In genomic region chr5:122156724-122157325, GRCh38 we compare ENCODE assay signal across 7 cellular contexts. TPM values are rescaled to one million over a fixed set of nuclear protein-coding genes. Genes with fewer than 3 reads are reported as not detected.
DNase-seq lines count a peak whose midpoint lies in the region; ATAC-seq and TF ChIP-seq lines count a peak whose summit lies in the region.

No MANE protein-coding gene starts in this region.

- H3K4me2 ChIP-seq in neural progenitor cell = no peak overlapping the region

- H3K27ac ChIP-seq in neural progenitor cell = no peak overlapping the region

- peaks cover 6% of the 10 kb centered on the region for H3K27me3 Mint-ChIP-seq in neural progenitor cell (ENCODE audit: insufficient read depth, low read depth)

- no peaks in the 10 kb centered on the region for H3K79me2 ChIP-seq in neural progenitor cell (ENCODE audit: low read depth)

- H3K9ac ChIP-seq in neural progenitor cell = no peak overlapping the region

- TF ChIP-seq CTCF in GM06990 (IDR thresholded peaks at IDR 0.05; ENCODE audit: insufficient read depth, low read length, poor library complexity, severe bottlenecking) = peak; percentile 46
- TF ChIP-seq CTCF in cardiac fibroblast (IDR thresholded peaks at IDR 0.05; ENCODE audit: low read depth, low read length) = peak; percentile 42
- peak; percentile 65 for TF ChIP-seq CTCF in neural progenitor cell (IDR thresholded peaks at IDR 0.05)

- H3K36me3 Mint-ChIP-seq in neural progenitor cell = no peaks in the 10 kb centered on the region

- H3K27ac Mint-ChIP-seq in neural progenitor cell = no peak overlapping the region

- H3K9me3 ChIP-seq in neural progenitor cell (ENCODE audit: low read depth) = no peaks in the 10 kb centered on the region

- peaks cover 11% of the 10 kb centered on the region for H3K4me1 Mint-ChIP-seq in neural progenitor cell

- H3K9me3 Mint-ChIP-seq in neural progenitor cell = no peaks in the 10 kb centered on the region

- DNase-seq in GM06990 (ENCODE audit: extremely low read depth, insufficient read length) (no peak), NAMALWA (ENCODE audit: low spot score) (peak; percentile 44), cardiac fibroblast (ENCODE audit: low read depth in 2 of 2) (peak; percentile 72 to 80), neural progenitor cell (ENCODE audit: low spot score) (peak; percentile 51)

- ATAC-seq in HG02610 (IDR thresholded peaks at IDR 0.05; ENCODE audit: unreplicated experiment) (no peak), GM18867 (IDR thresholded peaks at IDR 0.05; ENCODE audit: unreplicated experiment) (no peak), GM19035 (IDR thresholded peaks at IDR 0.05; ENCODE audit: unreplicated experiment) (no peak)

- no peaks in the 10 kb centered on the region for H4K20me1 ChIP-seq in neural progenitor cell (ENCODE audit: low read depth)

- H3F3A ChIP-seq in neural progenitor cell (ENCODE audit: low read depth) = no peaks in the 10 kb centered on the region

- H2AFZ ChIP-seq in neural progenitor cell (replicated peaks) = no peak overlapping the region

- no peaks in the 10 kb centered on the region for H3K4me1 ChIP-seq in neural progenitor cell

- H3K4me3 ChIP-seq in GM06990 (replicated peaks; ENCODE audit: low read depth, low read length) (no peak overlapping the region), cardiac fibroblast (replicated peaks in 1 of 2; ENCODE audit: low read depth in 2 of 2, low read length in 2 of 2) (no peak overlapping the region), neural progenitor cell (no peak overlapping the region)

- H3K36me3 ChIP-seq in GM06990 (ENCODE audit: control insufficient read depth, insufficient read depth, low read length) (no peaks in the 10 kb centered on the region), neural progenitor cell (no peaks in the 10 kb centered on the region)

- H3K4me3 Mint-ChIP-seq in neural progenitor cell = no peak overlapping the region

- H3K27me3 ChIP-seq in GM06990 (replicated peaks; ENCODE audit: control insufficient read depth, insufficient read depth, low read length) = no peaks in the 10 kb centered on the region; the same call in 1 of the 2 replicates
- H3K27me3 ChIP-seq in neural progenitor cell = no peaks in the 10 kb centered on the region

RNA-seq across cellular contexts. Expression of gene ZNF474, which starts 27.5 kb away (rescaled TPM):
- total RNA-seq in neural progenitor cell (ENCODE audit: low replicate concordance) = 0.40 and 1.3 TPM in 2 replicates
